In genomic region chr1:10767282-10767681, GRCh38 we compare ENCODE assay signal across 15 cellular contexts.
"Had no signal": no experiment of that assay in that cellular context is flagged by ENCODE, and none has a peak within 500 bp of the region (broad histone marks: within the 10 kb centered on the region; RNA-seq: fewer than 3 reads in every experiment).

No MANE protein-coding gene starts in this region.

- H3K4me3 ChIP-seq: lower lobe of right lung, pancreas had no signal

- H3K27me3 ChIP-seq: pancreas had no signal

- H3K4me1 Mint-ChIP-seq: activated CD8-positive, alpha-beta memory T cell treated with anti-CD3 and anti-CD28 coated beads, Interleukin-2, amount 10 ng/mL, durations not matched to agents 7 days and 5 days; activated naive CD8-positive, alpha-beta T cell treated with anti-CD3 and anti-CD28 coated beads, Interleukin-2, amount 50 U/mL, for 24 hours had no signal

- ATAC-seq: activated CD8-positive, alpha-beta memory T cell treated with anti-CD3 and anti-CD28 coated beads, Interleukin-2, amount 10 ng/mL, durations not matched to agents 7 days and 5 days; activated naive CD8-positive, alpha-beta T cell treated with anti-CD3 and anti-CD28 coated beads, Interleukin-2, amount 50 U/mL, for 24 hours; lower lobe of right lung; pancreas had no signal

- H3K27ac Mint-ChIP-seq: activated CD8-positive, alpha-beta memory T cell treated with anti-CD3 and anti-CD28 coated beads, Interleukin-2, amount 10 ng/mL, durations not matched to agents 7 days and 5 days; activated naive CD4-positive, alpha-beta T cell treated with anti-CD3 and anti-CD28 coated beads for 36 hours; activated naive CD8-positive, alpha-beta T cell treated with anti-CD3 and anti-CD28 coated beads, Interleukin-2, amount 50 U/mL, for 24 hours; activated T-helper 2 cell treated with anti-CD3 and anti-CD28 coated beads, Interferon-gamma antibody, Interleukin-2, Interleukin-4, amounts not matched to agents 10 μg/mL and 5 μg/mL and 100 μg/mL, durations not matched to agents 14 hours and 24 hours and 36 hours; mesothelial cell of epicardium had no signal

- H3K4me3 Mint-ChIP-seq: activated CD8-positive, alpha-beta memory T cell treated with anti-CD3 and anti-CD28 coated beads, Interleukin-2, amount 10 ng/mL, durations not matched to agents 7 days and 5 days; activated naive CD4-positive, alpha-beta T cell treated with anti-CD3 and anti-CD28 coated beads for 36 hours; activated naive CD8-positive, alpha-beta T cell treated with anti-CD3 and anti-CD28 coated beads, Interleukin-2, amount 50 U/mL, for 24 hours; mesothelial cell of epicardium had no signal

- H3K36me3 ChIP-seq: lower lobe of right lung, pancreas had no signal

- H3K27ac ChIP-seq: lower lobe of right lung, pancreas had no signal

- H3K9me3 Mint-ChIP-seq: activated naive CD4-positive, alpha-beta T cell treated with anti-CD3 and anti-CD28 coated beads for 36 hours; activated naive CD8-positive, alpha-beta T cell treated with anti-CD3 and anti-CD28 coated beads, Interleukin-2, amount 50 U/mL, for 24 hours; activated T-helper 2 cell treated with anti-CD3 and anti-CD28 coated beads, Interferon-gamma antibody, Interleukin-2, Interleukin-4, amounts not matched to agents 10 μg/mL and 5 μg/mL and 100 μg/mL, durations not matched to agents 14 hours and 24 hours and 36 hours; mesothelial cell of epicardium had no signal

- DNase-seq: activated CD4-positive, alpha-beta T cell treated with anti-CD3 and anti-CD28 coated beads for 1 hour; activated CD4-positive, alpha-beta T cell treated with anti-CD3 and anti-CD28 coated beads, Interleukin-2, amount 50 U/mL, for 4 hours; activated CD8-positive, alpha-beta memory T cell treated with anti-CD3 and anti-CD28 coated beads, Interleukin-2, amount 10 ng/mL, durations not matched to agents 7 days and 5 days; activated naive CD4-positive, alpha-beta T cell treated with anti-CD3 and anti-CD28 coated beads for 36 hours; activated naive CD8-positive, alpha-beta T cell treated with anti-CD3 and anti-CD28 coated beads, Interleukin-2, amount 50 U/mL, for 24 hours; activated T-cell treated with anti-CD3 and anti-CD28 coated beads, Interleukin-2, amount 50 U/mL, for 1 hour; kidney glomerular epithelial cell; lower lobe of right lung; stimulated activated CD4-positive, alpha-beta T cell treated with anti-CD3 and anti-CD28 coated beads, Interleukin-12 subunit alpha, Interleukin-12 subunit beta, amount 100 ng/mL, for 4 hours; stimulated activated CD4-positive, alpha-beta T cell treated with anti-CD3 and anti-CD28 coated beads, Interleukin-2, amount 100 ng/mL, for 24 hours; T-helper 1 cell; T1000 had no signal

- H3K36me3 Mint-ChIP-seq: activated CD8-positive, alpha-beta memory T cell treated with anti-CD3 and anti-CD28 coated beads, Interleukin-2, amount 10 ng/mL, durations not matched to agents 7 days and 5 days; mesothelial cell of epicardium had no signal

- H3K9me3 ChIP-seq: lower lobe of right lung, pancreas had no signal
